ENCODE assay signal across 18 cellular contexts in the genomic region with DNA sequence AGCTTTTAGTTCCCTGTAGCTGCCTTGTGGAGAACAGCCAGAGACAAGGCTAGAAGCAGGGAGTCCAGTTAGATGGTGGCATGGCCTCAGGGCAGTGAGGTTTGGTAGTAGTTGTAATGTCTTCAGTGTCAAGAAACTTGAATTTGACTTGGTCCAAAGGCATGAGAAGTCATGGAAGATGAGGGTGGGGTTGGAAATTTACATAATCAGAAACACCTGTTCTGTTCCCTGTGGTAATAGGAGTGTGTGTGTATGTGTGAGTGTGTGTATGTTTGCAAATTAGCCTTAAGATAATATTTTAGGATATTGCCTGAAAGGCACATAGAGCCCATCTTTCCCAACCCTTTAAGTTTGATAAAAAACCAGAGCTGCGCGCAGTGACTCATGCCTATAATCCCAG. TPM values are rescaled to one million over a fixed set of nuclear protein-coding genes. Genes with fewer than 3 reads are reported as not detected.
DNase-seq lines count a peak whose midpoint lies in the region; ATAC-seq, FAIRE-seq and TF ChIP-seq lines count a peak whose summit lies in the region.
"Had no signal": no experiment of that assay in that cellular context is flagged by ENCODE, and none has a peak within 500 bp of the region (broad histone marks: within the 10 kb centered on the region; RNA-seq: fewer than 3 reads in every experiment).

No MANE protein-coding gene starts in this region.

- no peaks in the 10 kb centered on the region for H3K9me3 Mint-ChIP-seq in dendritic cell treated with granulocyte-macrophage colony-stimulating factor and Interleukin-4, amounts not matched to agents 40 ng/mL and 50 ng/mL, for 4 days
- no peaks in the 10 kb centered on the region for H3K9me3 Mint-ChIP-seq in glutamatergic neuron (ENCODE audit: unreplicated experiment)

- ATAC-seq in A549 (no peak), HG03432 (IDR thresholded peaks at IDR 0.05; ENCODE audit: unreplicated experiment) (no peak), HG02938 (IDR thresholded peaks at IDR 0.05; ENCODE audit: unreplicated experiment) (no peak)
- ATAC-seq: K562 had no signal

- FAIRE-seq in A549 (lab: Jason Lieb, UNC), result no peak
- FAIRE-seq: K562, RCC 7860 had no signal

- H3K4me3 ChIP-seq in A549 (no peak overlapping the region), fibroblast of the aortic adventitia (ENCODE audit: low read depth, low read length) (no peak overlapping the region)
- H3K4me3 ChIP-seq: K562 had no signal

- DNase-seq in A549 (ENCODE audit: low read depth in 1 of 2, low spot score in 1 of 2) (no peak), NCI-H526 treated with DMSO at 0.1 percent for 48 hours (lab: John Stamatoyannopoulos, UW) (peak; percentile 28), fibroblast of the aortic adventitia (ENCODE audit: low read depth) (peak; percentile 60), NCI-H2196 treated with DMSO at 0.1 percent for 48 hours (lab: John Stamatoyannopoulos, UW; ENCODE audit: unreplicated experiment) (no peak), glutamatergic neuron (no peak)
- DNase-seq: 8988T, COR-L47, DMS53, NCI-H1105, NCI-H1694 treated with DMSO at 0.1 percent for 48 hours, NCI-H82, SIG-M5 had no signal

- TF ChIP-seq CTCF in A549 (IDR thresholded peaks at IDR 0.05) (no peak), fibroblast of the aortic adventitia (IDR thresholded peaks at IDR 0.05; ENCODE audit: insufficient read depth, low read length) (no peak), glutamatergic neuron (IDR thresholded peaks at IDR 0.05; ENCODE audit: partially characterized antibody, unreplicated experiment) (no peak)

- POLR2A ChIA-PET in A549 (lab: Yijun Ruan, JAX), result interaction anchor here (1.0 to 1.6 kb wide), 4 partner anchors 38 to 101 kb away, joined by 3 to 8 read pairs (median 4); a partner anchor contains a TSS

- no peak for TF ChIP-seq RAD21 in A549 (conservative IDR thresholded peaks at IDR 0.05 in 1 of 2, IDR thresholded peaks at IDR 0.05 in 1 of 2)

- peak overlapping the region; percentile 64 to 66 for H3K27ac ChIP-seq in A549

- WGBS in A549 (ENCODE audit: missing lambda C conversion rate), result 93% methylated on average over 2 of the region's 2 CpGs

- no peak for TF ChIP-seq EP300 in A549 (IDR thresholded peaks at IDR 0.05)

- H3K9me3 ChIP-seq in A549, result no peaks in the 10 kb centered on the region

- H3K36me3 Mint-ChIP-seq in dendritic cell treated with granulocyte-macrophage colony-stimulating factor and Interleukin-4, amounts not matched to agents 40 ng/mL and 50 ng/mL, for 4 days (ENCODE audit: low read depth), result no peaks in the 10 kb centered on the region
- H3K36me3 Mint-ChIP-seq in glutamatergic neuron (ENCODE audit: unreplicated experiment), result no peaks in the 10 kb centered on the region
- H3K36me3 Mint-ChIP-seq: CD14-positive monocyte had no signal

- no peak overlapping the region for H3K4me3 Mint-ChIP-seq in dendritic cell treated with granulocyte-macrophage colony-stimulating factor and Interleukin-4, amounts not matched to agents 40 ng/mL and 50 ng/mL, for 4 days
- no peak overlapping the region for H3K4me3 Mint-ChIP-seq in glutamatergic neuron (ENCODE audit: unreplicated experiment)
- H3K4me3 Mint-ChIP-seq: CD14-positive monocyte had no signal

- intact Hi-C loops in dendritic cell treated with granulocyte-macrophage colony-stimulating factor and Interleukin-4, amounts not matched to agents 40 ng/mL and 50 ng/mL, for 4 days (cut with micrococcal nuclease), result no loop called here

- H3K4me1 ChIP-seq in A549, result peaks cover 43% of the 10 kb centered on the region

- TF ChIP-seq POLR2A in A549 (IDR thresholded peaks at IDR 0.05; ENCODE audit: low read length), result no peak

- peak overlapping the region; percentile 57; the same call in 2 of the 3 replicates for H3K4me2 ChIP-seq in A549

- H3K4me1 Mint-ChIP-seq in dendritic cell treated with granulocyte-macrophage colony-stimulating factor and Interleukin-4, amounts not matched to agents 40 ng/mL and 50 ng/mL, for 4 days (ENCODE audit: low read depth), result peaks cover 62% of the 10 kb centered on the region
- H3K4me1 Mint-ChIP-seq in glutamatergic neuron (ENCODE audit: low read depth, unreplicated experiment), result no peaks in the 10 kb centered on the region

- CTCF ChIA-PET in A549 (lab: Yijun Ruan, JAX), result interaction anchor here (0.8 to 22.0 kb wide), 9 partner anchors 8 to 81 kb away, joined by 3 to 312 read pairs (median 4); no protein-coding TSS in a partner anchor

- H3K27me3 Mint-ChIP-seq in dendritic cell treated with granulocyte-macrophage colony-stimulating factor and Interleukin-4, amounts not matched to agents 40 ng/mL and 50 ng/mL, for 4 days, result peaks cover 2% of the 10 kb centered on the region
- H3K27me3 Mint-ChIP-seq in glutamatergic neuron (ENCODE audit: unreplicated experiment), result no peaks in the 10 kb centered on the region

- peak overlapping the region; percentile 70 for H3K27ac Mint-ChIP-seq in dendritic cell treated with granulocyte-macrophage colony-stimulating factor and Interleukin-4, amounts not matched to agents 40 ng/mL and 50 ng/mL, for 4 days
- no peak overlapping the region for H3K27ac Mint-ChIP-seq in glutamatergic neuron (ENCODE audit: unreplicated experiment)

TF ChIP-seq in A549, 52 proteins besides CTCF, POLR2A, EP300 and RAD21:
- TF ChIP-seq, protein P1, sequence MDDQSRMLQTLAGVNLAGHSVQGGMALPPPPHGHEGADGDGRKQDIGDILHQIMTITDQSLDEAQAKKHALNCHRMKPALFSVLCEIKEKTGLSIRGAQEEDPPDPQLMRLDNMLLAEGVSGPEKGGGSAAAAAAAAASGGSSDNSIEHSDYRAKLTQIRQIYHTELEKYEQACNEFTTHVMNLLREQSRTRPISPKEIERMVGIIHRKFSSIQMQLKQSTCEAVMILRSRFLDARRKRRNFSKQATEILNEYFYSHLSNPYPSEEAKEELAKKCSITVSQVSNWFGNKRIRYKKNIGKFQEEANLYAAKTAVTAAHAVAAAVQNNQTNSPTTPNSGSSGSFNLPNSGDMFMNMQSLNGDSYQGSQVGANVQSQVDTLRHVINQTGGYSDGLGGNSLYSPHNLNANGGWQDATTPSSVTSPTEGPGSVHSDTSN (IDR thresholded peaks at IDR 0.05), result no peak
- TF ChIP-seq FOSL2 (IDR thresholded peaks at IDR 0.05) (no peak), FOSL2 (CRISPR knock-in tag; IDR thresholded peaks at IDR 0.05) (peak; percentile 29; the same call in 1 of the 2 replicates)

RNA-seq across cellular contexts. Expression of a gene that starts 55.2 kb away (rescaled TPM):
- 134 and 153 TPM in 2 replicates for polyA plus RNA-seq in A549 (2011; rRNA removed)
- 37.2 and 41.9 TPM in 2 replicates for polyA plus RNA-seq in A549 (2012; cell fraction: cytosol; rRNA removed)
- 35.0 and 53.3 TPM in 2 replicates for polyA plus RNA-seq in A549 (2012; cell fraction: nucleus; rRNA removed)
- 61.4 to 69.2 TPM (median 62.7 TPM) in 3 replicates for polyA plus RNA-seq in A549 (2017; fragmentation: RNase III; extraction: RNeasy Plus Mini Kit Qiagen cat#74134 plus additional on column Dnase treatment)
- polyA minus RNA-seq in A549 (2011; rRNA and poly(A)+ RNA removed), result 78.7 and 82.6 TPM in 2 replicates
- 0.27 and 0.65 TPM in 2 replicates for total RNA-seq in fibroblast of the aortic adventitia (ENCODE audit: low replicate concordance)
- total RNA-seq in glutamatergic neuron (ENCODE audit: unreplicated experiment), result not detected
- polyA plus RNA-seq: CD14-positive monocyte had no signal

Comparison
In these comparisons a context has a peak if more than half of its experiments do, and no peak if none do; other contexts are left out.
1. DNase-seq: peak in NCI-H526 treated with DMSO at 0.1 percent for 48 hours (single experiment) and fibroblast of the aortic adventitia (single experiment); none in A549 (0 of 2), NCI-H2196 treated with DMSO at 0.1 percent for 48 hours (single experiment) and glutamatergic neuron (single experiment).